ENCODE assay signal across 21 cellular contexts in the genomic region with DNA sequence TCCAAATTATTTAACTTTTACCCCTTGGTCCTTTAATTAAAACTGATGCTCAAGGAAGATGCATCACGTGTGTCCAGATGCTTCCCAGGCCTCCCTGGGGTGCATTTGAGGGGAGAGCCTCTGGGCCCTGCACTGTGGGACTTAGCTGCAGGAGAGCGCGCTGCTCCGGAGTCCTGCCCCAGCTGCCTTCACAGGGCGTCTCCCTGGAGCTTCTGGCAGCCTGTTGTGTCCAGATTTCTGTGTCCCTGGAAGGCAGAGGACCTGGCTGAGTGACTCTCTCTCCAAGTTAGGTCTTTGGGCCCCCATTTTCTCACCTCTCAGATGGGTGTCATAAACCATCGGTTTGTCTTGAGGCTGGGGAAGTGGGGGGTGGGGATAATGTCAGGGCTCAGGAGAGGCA. TPM values are rescaled to one million over a fixed set of nuclear protein-coding genes. Genes with fewer than 3 reads are reported as not detected.
DNase-seq lines count a peak whose midpoint lies in the region; ATAC-seq, FAIRE-seq and TF ChIP-seq lines count a peak whose summit lies in the region.
"Had no signal": no experiment of that assay in that cellular context is flagged by ENCODE, and none has a peak within 500 bp of the region (broad histone marks: within the 10 kb centered on the region; RNA-seq: fewer than 3 reads in every experiment).

No MANE protein-coding gene starts in this region.

- TF ChIP-seq CTCF in epithelial cell of esophagus (IDR thresholded peaks at IDR 0.05; ENCODE audit: insufficient read depth, low read depth, low read length, missing control alignments): no peak
- TF ChIP-seq CTCF in stomach (IDR thresholded peaks at IDR 0.05): no peak
- no peak for TF ChIP-seq CTCF in HepG2 (CRISPR knock-in tag; IDR thresholded peaks at IDR 0.05)

- no peak for ATAC-seq in HepG2
- no peak for ATAC-seq in naive thymus-derived CD8-positive, alpha-beta T cell
- ATAC-seq: CD8-positive, alpha-beta T cell; stimulated activated effector memory CD8-positive, alpha-beta T cell treated with anti-CD3 and anti-CD28 coated beads, Interleukin-12 subunit alpha, Interleukin-12 subunit beta, amount 100 ng/mL, for 72 hours had no signal

- peak overlapping the region in 1 of 10 donors; percentile 60 for H3K4me3 Mint-ChIP-seq in naive thymus-derived CD8-positive, alpha-beta T cell
- H3K4me3 Mint-ChIP-seq: CD8-positive, alpha-beta T cell; stimulated activated effector memory CD8-positive, alpha-beta T cell treated with anti-CD3 and anti-CD28 coated beads, Interleukin-12 subunit alpha, Interleukin-12 subunit beta, amount 100 ng/mL, for 72 hours had no signal

- H3K4me1 ChIP-seq in HUES6 (ENCODE audit: control insufficient read depth, insufficient read depth, low read length) (peaks cover 38% of the 10 kb centered on the region), mesendoderm (ENCODE audit: control insufficient read depth, low read depth, low read length) (peaks cover 11% of the 10 kb centered on the region), stomach (peaks cover 24 to 56% (median 43%) of the 10 kb centered on the region in 4 donors), HepG2 (ENCODE audit: insufficient read depth, low read length) (no peaks in the 10 kb centered on the region)

- TF ChIP-seq RAD21 in HepG2 (CRISPR knock-in tag; IDR thresholded peaks at IDR 0.05): no peak

- FAIRE-seq in HepG2 (lab: Jason Lieb, UNC): no peak

- CTCF ChIA-PET in HepG2 (lab: Yijun Ruan, JAX; ENCODE audit: low intra/inter-chr PET ratio, low total read pairs): no interaction called here

- no peak overlapping the region for H2BK120ac ChIP-seq in mesendoderm (ENCODE audit: low read depth, low read length)

- H3K18ac ChIP-seq in mesendoderm (ENCODE audit: low read length): no peak overlapping the region

- peak overlapping the region; percentile 13 for H3K4me2 ChIP-seq in mesendoderm (ENCODE audit: low read length)
- no peak overlapping the region for H3K4me2 ChIP-seq in HepG2 (ENCODE audit: low read depth, low read length)

- peak overlapping the region; percentile 31 for H3K23ac ChIP-seq in mesendoderm (ENCODE audit: low read length)

- DNase-seq in epithelial cell of esophagus (ENCODE audit: low read depth) (no peak), mesendoderm (peak; percentile 49), stomach (no peak), HepG2 (ENCODE audit: low spot score) (no peak), NCI-H1092 (lab: John Stamatoyannopoulos, UW) (no peak), NCI-H526 (lab: John Stamatoyannopoulos, UW) (no peak)
- no peak for DNase-seq in naive thymus-derived CD8-positive, alpha-beta T cell
- DNase-seq: activated CD4-positive, alpha-beta T cell treated with anti-CD3 and anti-CD28 coated beads, Interleukin-2, amount 50 U/mL, for 4 hours; activated gamma-delta T cell; CD8-positive, alpha-beta T cell; DND-41; dorsolateral prefrontal cortex; retina; SIG-M5; tibial artery; WERI-Rb-1 had no signal

- H3K9me3 ChIP-seq in HUES6 (ENCODE audit: control insufficient read depth, insufficient read depth, low read depth, low read length) (no peaks in the 10 kb centered on the region), stomach (no peaks in the 10 kb centered on the region), HepG2 (ENCODE audit: low read length) (no peaks in the 10 kb centered on the region)
- H3K9me3 ChIP-seq: esophagus muscularis mucosa had no signal

- no peak overlapping the region for H2BK15ac ChIP-seq in mesendoderm (replicated peaks; ENCODE audit: low read depth)

- WGBS in mesendoderm (ENCODE audit: extremely low coverage, insufficient coverage, low lambda C conversion rate): no CpG with 5 or more reads among the region's 6 CpGs
- WGBS in stomach, 5 donors: 27 to 33% (median 29%) methylated on average over 6 of the region's 6 CpGs
- 59% methylated on average over 5 of the region's 6 CpGs for WGBS in HepG2 (ENCODE audit: low lambda C conversion rate)

- H4K8ac ChIP-seq in mesendoderm (ENCODE audit: low read depth, low read length): no peak overlapping the region

- BruUV-seq in HepG2 (replicated peaks; lab: Mats Ljungman, UMichigan): no TSS peak

- TF ChIP-seq EP300 in stomach (IDR thresholded peaks at IDR 0.05) (no peak), HepG2 (IDR thresholded peaks at IDR 0.05; ENCODE audit: low read depth in 2 of 2, low read length in 2 of 2) (no peak), HepG2 (CRISPR knock-in tag; IDR thresholded peaks at IDR 0.05; ENCODE audit: borderline replicate concordance) (no peak)

- H3K36me3 ChIP-seq in HUES6 (ENCODE audit: control insufficient read depth, insufficient read depth, low read length) (no peaks in the 10 kb centered on the region), mesendoderm (ENCODE audit: control insufficient read depth, insufficient read depth, low read length) (no peaks in the 10 kb centered on the region), stomach (no peaks in the 10 kb centered on the region), HepG2 (replicated peaks in 1 of 2; ENCODE audit: control insufficient read depth in 1 of 2, insufficient read depth in 2 of 2, low read length in 2 of 2) (no peaks in the 10 kb centered on the region)
- H3K36me3 ChIP-seq: esophagus muscularis mucosa, tibial artery, WERI-Rb-1 had no signal

- intact Hi-C loops in stomach (cut with DNase I; ENCODE audit: low total_unique reads) (no loop called here), HepG2 (cut with micrococcal nuclease; ENCODE audit: unreplicated experiment) (no loop called here)

- H3K4me1 Mint-ChIP-seq in naive thymus-derived CD8-positive, alpha-beta T cell: peaks cover 4 to 6% (median 5%) of the 10 kb centered on the region in 4 donors

- POLR2A ChIA-PET in HepG2 (lab: Yijun Ruan, JAX): no interaction called here
- POLR2A ChIA-PET in naive thymus-derived CD8-positive, alpha-beta T cell (lab: Charles Lee): no interaction called here

- TF ChIP-seq POLR2A in stomach (IDR thresholded peaks at IDR 0.05) (no peak), HepG2 (IDR thresholded peaks at IDR 0.05; ENCODE audit: insufficient read depth in 1 of 2, low read depth in 2 of 2, low read length in 2 of 2) (no peak)

- no peak overlapping the region for H2AFZ ChIP-seq in HepG2 (ENCODE audit: low read length)

- no peaks in the 10 kb centered on the region for H3K36me3 Mint-ChIP-seq in naive thymus-derived CD8-positive, alpha-beta T cell
- H3K36me3 Mint-ChIP-seq: CD8-positive, alpha-beta T cell; stimulated activated effector memory CD8-positive, alpha-beta T cell treated with anti-CD3 and anti-CD28 coated beads, Interleukin-12 subunit alpha, Interleukin-12 subunit beta, amount 100 ng/mL, for 72 hours had no signal

- H3K4ac ChIP-seq in mesendoderm (ENCODE audit: low read depth, low read length): no peak overlapping the region

- peak overlapping the region; percentile 9 for H3K4me3 ChIP-seq in HUES6 (ENCODE audit: low read depth, low read length)
- peak overlapping the region; percentile 9 for H3K4me3 ChIP-seq in epithelial cell of esophagus (ENCODE audit: low read length)
- no peak overlapping the region for H3K4me3 ChIP-seq in mesendoderm (ENCODE audit: low read length)
- peak overlapping the region in 1 of 4 donors; percentile 22 for H3K4me3 ChIP-seq in stomach
- H3K4me3 ChIP-seq in HepG2 (replicated peaks in 1 of 3; ENCODE audit: insufficient read depth in 1 of 3, low read depth in 2 of 3, low read length in 3 of 3): no peak overlapping the region
- H3K4me3 ChIP-seq: dorsolateral prefrontal cortex, esophagus muscularis mucosa, tibial artery had no signal

- H3K27me3 Mint-ChIP-seq in naive thymus-derived CD8-positive, alpha-beta T cell: peaks cover 18 to 64% (median 42%) of the 10 kb centered on the region in 5 donors

- no peak overlapping the region for H3K27ac Mint-ChIP-seq in naive thymus-derived CD8-positive, alpha-beta T cell
- H3K27ac Mint-ChIP-seq: CD8-positive, alpha-beta T cell; stimulated activated effector memory CD8-positive, alpha-beta T cell treated with anti-CD3 and anti-CD28 coated beads, Interleukin-12 subunit alpha, Interleukin-12 subunit beta, amount 100 ng/mL, for 72 hours had no signal

- H3K27ac ChIP-seq in HUES6 (ENCODE audit: low read depth, low read length) (no peak overlapping the region), mesendoderm (ENCODE audit: low read depth, low read length) (no peak overlapping the region), stomach (peak overlapping the region; percentile 59 to 73 (median 61)), HepG2 (ENCODE audit: extremely low read length, insufficient read depth, low read length) (no peak overlapping the region)
- H3K27ac ChIP-seq: dorsolateral prefrontal cortex, esophagus muscularis mucosa, tibial artery, WERI-Rb-1 had no signal

- in situ Hi-C loops in HepG2 (cut with HindIII; ENCODE audit: extremely low pct_ligation_motif_present, low pct_unique_long_range_greater_than_20kb): no loop called here

- peaks cover 15% of the 10 kb centered on the region; the same call in 1 of the 2 replicates for H3K27me3 ChIP-seq in HUES6 (ENCODE audit: control insufficient read depth, insufficient read depth, low read length)
- no peaks in the 10 kb centered on the region for H3K27me3 ChIP-seq in mesendoderm (ENCODE audit: insufficient read depth, low read length, poor library complexity)
- peaks cover 8 to 66% (median 39%) of the 10 kb centered on the region in 3 donors for H3K27me3 ChIP-seq in stomach
- H3K27me3 ChIP-seq in HepG2 (ENCODE audit: control insufficient read depth in 1 of 2, insufficient read depth in 2 of 2, low read length in 2 of 2): peaks cover 0 to 12% of the 10 kb centered on the region in 2 experiments; a peak in 3 of 5 replicates

- peak overlapping the region; percentile 27 for H3K56ac ChIP-seq in mesendoderm (ENCODE audit: low read length)

- no peaks in the 10 kb centered on the region for H4K20me1 ChIP-seq in HepG2 (ENCODE audit: insufficient read depth, low read length)

- no peak overlapping the region for H2BK5ac ChIP-seq in mesendoderm (ENCODE audit: low read length)

- H3K9ac ChIP-seq in HUES6 (ENCODE audit: low read length): no peak overlapping the region
- peak overlapping the region; percentile 17 for H3K9ac ChIP-seq in mesendoderm (ENCODE audit: low read length)
- no peak overlapping the region for H3K9ac ChIP-seq in HepG2 (ENCODE audit: insufficient read depth, low read depth, low read length)

- H4K5ac ChIP-seq in mesendoderm (ENCODE audit: low read length): no peak overlapping the region

- peaks cover 0 to 3% (median 0%) of the 10 kb centered on the region in 9 donors for H3K9me3 Mint-ChIP-seq in naive thymus-derived CD8-positive, alpha-beta T cell
- H3K9me3 Mint-ChIP-seq: CD8-positive, alpha-beta T cell; stimulated activated effector memory CD8-positive, alpha-beta T cell treated with anti-CD3 and anti-CD28 coated beads, Interleukin-12 subunit alpha, Interleukin-12 subunit beta, amount 100 ng/mL, for 72 hours had no signal

- H3K79me2 ChIP-seq in mesendoderm (ENCODE audit: control insufficient read depth, insufficient read depth, low read length) (peaks cover 1% of the 10 kb centered on the region), HepG2 (ENCODE audit: insufficient read depth, low read length) (no peaks in the 10 kb centered on the region)

- H3K79me1 ChIP-seq in mesendoderm (ENCODE audit: low read length): peaks cover 4% of the 10 kb centered on the region

- H2AK5ac ChIP-seq in mesendoderm (ENCODE audit: low read length): no peak overlapping the region

RNA-seq across cellular contexts. Expression of gene ARHGAP8, which starts 3.0 kb away (rescaled TPM):
- polyA plus RNA-seq in mesendoderm (2013, experiment 1 of 2): 26.7 TPM
- polyA plus RNA-seq in mesendoderm (2013, experiment 2 of 2): 27.5 TPM
- total RNA-seq in stomach: 10 to 100 TPM in 3 of 5 donors, 1 to 10 TPM in 2; 7.8 to 63.6 (median 10.3) TPM
- polyA plus RNA-seq in stomach: 10 to 100 TPM; 10.2 to 18.7 (median 12.3) TPM
- 0.07 and 0.17 TPM in 2 replicates for total RNA-seq in HepG2 (2016; rRNA removed; fragmentation: Illumina TruSeq; extraction: Trizol)
- 0.20 TPM in 1 of 2 replicates, not detected in the other for total RNA-seq in HepG2 (2016; cell fraction: cytosol; rRNA removed; fragmentation: Illumina TruSeq; extraction: Trizol; ENCODE audit: low read depth)
- total RNA-seq in HepG2 (2016; cell fraction: insoluble cytoplasmic fraction; rRNA removed; fragmentation: Illumina TruSeq; extraction: Trizol): 0.11 TPM in 1 of 2 replicates, not detected in the other
- 0.25 and 0.45 TPM in 2 replicates for total RNA-seq in HepG2 (2016; cell fraction: membrane; rRNA removed; fragmentation: Illumina TruSeq; extraction: Trizol)
- not detected in 2 replicates for total RNA-seq in HepG2 (2016; cell fraction: nucleus; rRNA removed; fragmentation: Illumina TruSeq; extraction: Trizol)
- 0.72 TPM in 1 of 2 replicates, not detected in the other for polyA plus RNA-seq in HepG2 (2011; rRNA removed)
- polyA plus RNA-seq in HepG2 (2011; cell fraction: cytosol; rRNA removed): 0.05 TPM in 1 of 2 replicates, not detected in the other
- polyA plus RNA-seq in HepG2 (2011; cell fraction: nucleus; rRNA removed): 0.09 TPM in 1 of 2 replicates, not detected in the other
- polyA plus RNA-seq in HepG2 (2012): not detected in 2 replicates
- 0.15 TPM in 1 of 2 replicates, not detected in the other for polyA plus RNA-seq in HepG2 (2016; cell fraction: cytosol; fragmentation: Illumina TruSeq; extraction: Trizol; ENCODE audit: low read depth)
- 0.32 TPM in 1 of 2 replicates, not detected in the other for polyA plus RNA-seq in HepG2 (2016; cell fraction: insoluble cytoplasmic fraction; fragmentation: Illumina TruSeq; extraction: Trizol; ENCODE audit: low read depth)
- polyA plus RNA-seq in HepG2 (2016; cell fraction: membrane; fragmentation: Illumina TruSeq; extraction: Trizol; ENCODE audit: low read depth): 0.06 TPM in 1 of 2 replicates, not detected in the other
- not detected in 2 replicates for polyA plus RNA-seq in HepG2 (2016; cell fraction: nucleus; fragmentation: Illumina TruSeq; extraction: Trizol; ENCODE audit: insufficient read depth, low read depth)
- 0.08 and 0.91 TPM in 2 replicates for polyA minus RNA-seq in HepG2 (2011; rRNA and poly(A)+ RNA removed; ENCODE audit: low replicate concordance)
- not detected in 2 replicates for polyA minus RNA-seq in HepG2 (2011; cell fraction: cytosol; rRNA and poly(A)+ RNA removed)
- polyA minus RNA-seq in HepG2 (2011; cell fraction: nucleus; rRNA and poly(A)+ RNA removed): not detected in 2 replicates
- total RNA-seq in naive thymus-derived CD8-positive, alpha-beta T cell: 1 to 10 TPM; 2.5 to 4.8 TPM
- under 1 TPM in 1 of 3 donors, not detected in 2; 0.19 TPM for polyA plus RNA-seq in naive thymus-derived CD8-positive, alpha-beta T cell
- total RNA-seq: HT1080, OCI-LY7 had no signal

RNA-seq across cellular contexts. Expression of gene PRR5, which starts 53.4 kb away (rescaled TPM):
- 9.1 TPM for polyA plus RNA-seq in mesendoderm (2013, experiment 1 of 2)
- polyA plus RNA-seq in mesendoderm (2013, experiment 2 of 2): 9.0 TPM
- 10 to 100 TPM in 3 of 5 donors, 1 to 10 TPM in 1, not detected in 1; 8.3 to 36.5 (median 26.9) TPM for total RNA-seq in stomach
- polyA plus RNA-seq in stomach: 10 to 100 TPM; 13.3 to 17.9 (median 16.1) TPM
- total RNA-seq in HepG2 (2016; rRNA removed; fragmentation: Illumina TruSeq; extraction: Trizol): 19.4 and 27.5 TPM in 2 replicates
- 11.8 and 14.1 TPM in 2 replicates for total RNA-seq in HepG2 (2016; cell fraction: cytosol; rRNA removed; fragmentation: Illumina TruSeq; extraction: Trizol; ENCODE audit: low read depth)
- 18.0 and 27.8 TPM in 2 replicates for total RNA-seq in HepG2 (2016; cell fraction: insoluble cytoplasmic fraction; rRNA removed; fragmentation: Illumina TruSeq; extraction: Trizol)
- 20.5 and 24.3 TPM in 2 replicates for total RNA-seq in HepG2 (2016; cell fraction: membrane; rRNA removed; fragmentation: Illumina TruSeq; extraction: Trizol)
- 29.0 and 30.8 TPM in 2 replicates for total RNA-seq in HepG2 (2016; cell fraction: nucleus; rRNA removed; fragmentation: Illumina TruSeq; extraction: Trizol)
- polyA plus RNA-seq in HepG2 (2011; rRNA removed): 11.6 and 14.2 TPM in 2 replicates
- polyA plus RNA-seq in HepG2 (2011; cell fraction: cytosol; rRNA removed): 10.6 and 15.7 TPM in 2 replicates
- 37.8 and 39.5 TPM in 2 replicates for polyA plus RNA-seq in HepG2 (2011; cell fraction: nucleus; rRNA removed)
- 9.0 and 15.0 TPM in 2 replicates for polyA plus RNA-seq in HepG2 (2012)
- 15.7 and 19.9 TPM in 2 replicates for polyA plus RNA-seq in HepG2 (2016; cell fraction: cytosol; fragmentation: Illumina TruSeq; extraction: Trizol; ENCODE audit: low read depth)
- 27.0 and 28.3 TPM in 2 replicates for polyA plus RNA-seq in HepG2 (2016; cell fraction: insoluble cytoplasmic fraction; fragmentation: Illumina TruSeq; extraction: Trizol; ENCODE audit: low read depth)
- 23.3 and 25.4 TPM in 2 replicates for polyA plus RNA-seq in HepG2 (2016; cell fraction: membrane; fragmentation: Illumina TruSeq; extraction: Trizol; ENCODE audit: low read depth)
- polyA plus RNA-seq in HepG2 (2016; cell fraction: nucleus; fragmentation: Illumina TruSeq; extraction: Trizol; ENCODE audit: insufficient read depth, low read depth): 52.2 and 53.0 TPM in 2 replicates
- polyA minus RNA-seq in HepG2 (2011; rRNA and poly(A)+ RNA removed; ENCODE audit: low replicate concordance): 23.9 and 28.6 TPM in 2 replicates
- polyA minus RNA-seq in HepG2 (2011; cell fraction: cytosol; rRNA and poly(A)+ RNA removed): 6.8 and 9.5 TPM in 2 replicates
- 24.1 and 24.2 TPM in 2 replicates for polyA minus RNA-seq in HepG2 (2011; cell fraction: nucleus; rRNA and poly(A)+ RNA removed)
- total RNA-seq in naive thymus-derived CD8-positive, alpha-beta T cell: 10 to 100 TPM; 85.3 to 86.3 TPM
- polyA plus RNA-seq in naive thymus-derived CD8-positive, alpha-beta T cell: 100 to 1,000 TPM in 1 of 3 donors, 10 to 100 TPM in 2; 75.2 to 107 (median 83.3) TPM

Comparison
In these comparisons a context has a peak if more than half of its experiments do, and no peak if none do; other contexts are left out.
1. H3K27ac ChIP-seq: peak in stomach (5 of 5); none in HUES6 (single experiment), mesendoderm (single experiment) and HepG2 (single experiment).
2. H3K4me3 ChIP-seq: peak in HUES6 (single experiment) and epithelial cell of esophagus (single experiment); none in mesendoderm (single experiment) and HepG2 (0 of 3).